ENCODE assay signal across 10 cellular contexts in the genomic region with DNA sequence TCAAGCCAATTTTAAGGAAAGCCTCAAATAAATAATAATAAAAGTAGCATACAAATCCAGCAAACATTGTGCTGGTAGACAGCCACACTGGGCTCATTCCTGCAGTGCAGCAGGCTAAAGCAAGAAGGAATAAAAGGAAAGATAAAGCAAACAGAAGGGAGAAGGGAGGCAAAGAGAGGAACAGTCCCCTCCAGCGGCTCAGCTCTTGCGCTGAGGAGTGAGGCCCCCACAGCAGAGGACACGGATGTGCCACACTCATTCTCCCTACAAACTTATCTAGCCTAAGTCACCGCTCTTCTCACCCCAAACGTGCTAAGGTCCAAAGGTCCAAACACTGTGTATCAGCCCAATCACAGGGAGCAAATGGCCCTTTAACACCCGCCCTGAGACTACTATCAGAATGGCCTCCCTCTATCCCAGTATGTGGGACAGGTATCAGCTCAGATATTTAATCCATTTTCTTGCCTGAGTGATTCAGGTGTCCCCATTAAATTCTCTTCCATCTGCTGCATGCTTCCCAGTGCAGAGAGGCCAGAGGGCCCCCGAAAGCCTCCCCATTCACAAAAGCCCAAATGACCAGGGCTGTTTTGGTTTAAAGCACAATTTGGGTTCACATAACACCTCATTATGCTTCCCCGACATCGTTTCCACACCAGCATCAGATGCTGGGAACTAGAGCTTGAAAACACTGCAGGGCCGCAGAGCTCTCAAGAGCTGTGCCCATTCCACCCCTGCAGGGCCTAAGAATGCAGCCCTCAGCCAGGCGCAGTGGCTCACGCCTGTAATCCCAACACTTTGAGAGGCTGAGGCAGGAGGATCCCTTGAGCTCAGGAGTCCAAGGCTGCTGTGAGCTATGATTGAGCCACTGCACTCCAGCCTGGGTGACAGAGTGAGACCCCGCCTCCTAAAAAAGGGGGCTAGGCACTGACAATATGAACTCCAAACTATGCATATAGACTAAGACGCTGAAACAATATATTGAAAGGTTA. TPM values are rescaled to one million over a fixed set of nuclear protein-coding genes. Genes with fewer than 3 reads are reported as not detected.
DNase-seq lines count a peak whose midpoint lies in the region; ATAC-seq, FAIRE-seq and TF ChIP-seq lines count a peak whose summit lies in the region.
"Had no signal": no experiment of that assay in that cellular context is flagged by ENCODE, and none has a peak within 500 bp of the region (broad histone marks: within the 10 kb centered on the region; RNA-seq: fewer than 3 reads in every experiment).

No MANE protein-coding gene starts in this region.

- intact Hi-C loops in activated T-helper 1 cell treated with anti-CD3 and anti-CD28 coated beads, Interleukin-12 subunit alpha, Interleukin-12 subunit beta, Interleukin-2, Interleukin-4 antibody, amounts not matched to agents 30 ng/mL and 10 ng/mL and 1 ng/mL, durations not matched to agents 14 hours and 24 hours and 36 hours (cut with micrococcal nuclease): loop anchor here (2.0 to 5.0 kb wide), 3 partner anchors 15 to 130 kb away; a partner anchor contains a TSS
- intact Hi-C loops in spleen (cut with DNase I; ENCODE audit: low total_unique reads): no loop called here

- H4K20me1 ChIP-seq in GM23338 (replicated peaks; ENCODE audit: insufficient read depth): peaks cover 91% of the 10 kb centered on the region
- peaks cover 46% of the 10 kb centered on the region for H4K20me1 ChIP-seq in keratinocyte (ENCODE audit: control insufficient read depth, extremely low read depth, insufficient read depth, low read length)

- no peak overlapping the region for H3K4me3 ChIP-seq in GM23338
- H3K4me3 ChIP-seq in keratinocyte (ENCODE audit: control insufficient read depth in 2 of 3, extremely low read depth in 1 of 3, insufficient read depth in 2 of 3, low read depth in 1 of 3, low read length in 3 of 3): no peak overlapping the region
- no peak overlapping the region for H3K4me3 ChIP-seq in spleen
- H3K4me3 ChIP-seq: body of pancreas had no signal

- H3K27ac ChIP-seq in GM23338 (ENCODE audit: low read depth): no peak overlapping the region
- peak overlapping the region; percentile 41 for H3K27ac ChIP-seq in keratinocyte (ENCODE audit: control insufficient read depth, insufficient read depth, low read length)
- H3K27ac ChIP-seq in spleen: peak overlapping the region in 7 of 8 donors; percentile 0 to 87 (median 83)
- H3K27ac ChIP-seq: KMS-11 had no signal

- H3K27me3 ChIP-seq in GM23338 (ENCODE audit: insufficient read depth) (no peaks in the 10 kb centered on the region), keratinocyte (ENCODE audit: control insufficient read depth, extremely low read depth, insufficient read depth, low read length) (no peaks in the 10 kb centered on the region), spleen (replicated peaks in 1 of 7) (no peaks in the 10 kb centered on the region)
- H3K27me3 ChIP-seq: body of pancreas had no signal

- H3K4me3 Mint-ChIP-seq in GM23338: no peak overlapping the region
- peak overlapping the region; percentile 45 for H3K4me3 Mint-ChIP-seq in activated T-helper 1 cell treated with anti-CD3 and anti-CD28 coated beads, Interleukin-12 subunit alpha, Interleukin-12 subunit beta, Interleukin-2, Interleukin-4 antibody, amounts not matched to agents 30 ng/mL and 10 ng/mL and 1 ng/mL, durations not matched to agents 14 hours and 24 hours and 36 hours

- no peaks in the 10 kb centered on the region; the same call in 1 of the 3 replicates for H3K9me3 Mint-ChIP-seq in GM23338
- H3K9me3 Mint-ChIP-seq in activated T-helper 1 cell treated with anti-CD3 and anti-CD28 coated beads, Interleukin-12 subunit alpha, Interleukin-12 subunit beta, Interleukin-2, Interleukin-4 antibody, amounts not matched to agents 30 ng/mL and 10 ng/mL and 1 ng/mL, durations not matched to agents 14 hours and 24 hours and 36 hours: no peaks in the 10 kb centered on the region

- H3K79me2 ChIP-seq in GM23338 (replicated peaks; ENCODE audit: insufficient read depth): peaks cover 100% of the 10 kb centered on the region
- peaks cover 93% of the 10 kb centered on the region for H3K79me2 ChIP-seq in keratinocyte (ENCODE audit: control insufficient read depth, insufficient read depth, low read length)

- peaks cover 3% of the 10 kb centered on the region; the same call in 1 of the 2 replicates for H3F3A ChIP-seq in GM23338 (replicated peaks; ENCODE audit: low read depth)

- H3K36me3 ChIP-seq in GM23338 (ENCODE audit: insufficient read depth): no peaks in the 10 kb centered on the region
- H3K36me3 ChIP-seq in keratinocyte (ENCODE audit: control insufficient read depth in 2 of 2, extremely low read depth in 1 of 2, insufficient read depth in 2 of 2, low read length in 2 of 2): peaks cover 4 to 14% of the 10 kb centered on the region in 2 experiments
- peaks cover 0 to 46% (median 2%) of the 10 kb centered on the region in 6 donors for H3K36me3 ChIP-seq in spleen

- peaks cover 68% of the 10 kb centered on the region for H3K4me1 ChIP-seq in GM23338 (ENCODE audit: insufficient read depth)
- H3K4me1 ChIP-seq in keratinocyte (ENCODE audit: control insufficient read depth, extremely low read depth, insufficient read depth, low read length): peaks cover 21% of the 10 kb centered on the region
- H3K4me1 ChIP-seq in spleen: peaks cover 57 to 100% (median 98%) of the 10 kb centered on the region in 6 donors

- FAIRE-seq in keratinocyte (lab: Jason Lieb, UNC): no peak

- H3K27me3 Mint-ChIP-seq in GM23338 (ENCODE audit: insufficient read depth, low read depth, poor library complexity): peaks cover 2% of the 10 kb centered on the region
- no peaks in the 10 kb centered on the region for H3K27me3 Mint-ChIP-seq in activated T-helper 1 cell treated with anti-CD3 and anti-CD28 coated beads, Interleukin-12 subunit alpha, Interleukin-12 subunit beta, Interleukin-2, Interleukin-4 antibody, amounts not matched to agents 30 ng/mL and 10 ng/mL and 1 ng/mL, durations not matched to agents 14 hours and 24 hours and 36 hours (ENCODE audit: insufficient read depth)

- no peaks in the 10 kb centered on the region for H3K9me2 ChIP-seq in GM23338 (ENCODE audit: insufficient read depth)

- no peak for DNase-seq in GM23338 (ENCODE audit: low spot score)
- DNase-seq in activated T-helper 1 cell treated with anti-CD3 and anti-CD28 coated beads, Interleukin-12 subunit alpha, Interleukin-12 subunit beta, Interleukin-2, Interleukin-4 antibody, amounts not matched to agents 30 ng/mL and 10 ng/mL and 1 ng/mL, durations not matched to agents 14 hours and 24 hours and 36 hours (ENCODE audit: low spot score): no peak
- no peak for DNase-seq in keratinocyte (ENCODE audit: low read depth, low spot score)
- DNase-seq in spleen: peak; percentile 61
- no peak for DNase-seq in SKM-1 treated with dmso at 0.1 percent for 144 hours (lab: John Stamatoyannopoulos, UW; ENCODE audit: unreplicated experiment)
- DNase-seq: DMS79 had no signal

- TF ChIP-seq POLR2A in spleen (IDR thresholded peaks at IDR 0.05): no peak

- H3K4me2 ChIP-seq in GM23338 (0 out of 2 replicates have a peak overlapping the region, but pooled peaks have one; percentile 6), keratinocyte (ENCODE audit: control insufficient read depth, extremely low read depth, insufficient read depth, low read depth, low read length) (no peak overlapping the region)
- H3K4me2 ChIP-seq: KMS-11 had no signal

- no peaks in the 10 kb centered on the region for H3K9me3 ChIP-seq in keratinocyte (ENCODE audit: control insufficient read depth, low read depth, low read length)
- no peaks in the 10 kb centered on the region for H3K9me3 ChIP-seq in spleen
- H3K9me3 ChIP-seq: body of pancreas had no signal

- H3K4me1 Mint-ChIP-seq in GM23338: peaks cover 78% of the 10 kb centered on the region
- peaks cover 91% of the 10 kb centered on the region for H3K4me1 Mint-ChIP-seq in activated T-helper 1 cell treated with anti-CD3 and anti-CD28 coated beads, Interleukin-12 subunit alpha, Interleukin-12 subunit beta, Interleukin-2, Interleukin-4 antibody, amounts not matched to agents 30 ng/mL and 10 ng/mL and 1 ng/mL, durations not matched to agents 14 hours and 24 hours and 36 hours (ENCODE audit: low read depth)

- no peak overlapping the region for H3K9ac ChIP-seq in keratinocyte (ENCODE audit: control insufficient read depth, extremely low read depth, insufficient read depth, low read length)
- H3K9ac ChIP-seq: KMS-11 had no signal

- peak overlapping the region; percentile 55; the same call in 1 of the 2 replicates for H3K27ac Mint-ChIP-seq in GM23338
- H3K27ac Mint-ChIP-seq in activated T-helper 1 cell treated with anti-CD3 and anti-CD28 coated beads, Interleukin-12 subunit alpha, Interleukin-12 subunit beta, Interleukin-2, Interleukin-4 antibody, amounts not matched to agents 30 ng/mL and 10 ng/mL and 1 ng/mL, durations not matched to agents 14 hours and 24 hours and 36 hours: peak overlapping the region; percentile 88

- 84 to 92% (median 85%) methylated on average over 14 of the region's 14 CpGs for whole genome bisulfite sequencing in spleen, 5 donors

- dilution Hi-C loops in keratinocyte (cut with MboI; ENCODE audit: extremely low pct_ligation_motif_present, low sequenced_read_pairs): no loop called here

- peaks cover 20% of the 10 kb centered on the region for H3K36me3 Mint-ChIP-seq in GM23338 (ENCODE audit: low read depth)
- H3K36me3 Mint-ChIP-seq in activated T-helper 1 cell treated with anti-CD3 and anti-CD28 coated beads, Interleukin-12 subunit alpha, Interleukin-12 subunit beta, Interleukin-2, Interleukin-4 antibody, amounts not matched to agents 30 ng/mL and 10 ng/mL and 1 ng/mL, durations not matched to agents 14 hours and 24 hours and 36 hours (ENCODE audit: low read depth): peaks cover 32% of the 10 kb centered on the region

- H2AFZ ChIP-seq in GM23338: no peak overlapping the region
- no peak overlapping the region for H2AFZ ChIP-seq in keratinocyte (ENCODE audit: control insufficient read depth, low read length)

- ATAC-seq in GM23338: peak; percentile 20
- no peak for ATAC-seq in GM18868 (IDR thresholded peaks at IDR 0.05; ENCODE audit: unreplicated experiment)
- ATAC-seq in HG02610 (IDR thresholded peaks at IDR 0.05; ENCODE audit: unreplicated experiment): no peak
- ATAC-seq: body of pancreas had no signal

- TF ChIP-seq CTCF in GM23338 (conservative IDR thresholded peaks at IDR 0.05; ENCODE audit: low read depth in 2 of 2): no peak
- no peak for TF ChIP-seq CTCF in keratinocyte (optimal IDR thresholded peaks at IDR 0.05 in 1 of 3, IDR thresholded peaks at IDR 0.05 in 1 of 3, conservative IDR thresholded peaks at IDR 0.05 in 1 of 3; ENCODE audit: extremely low read depth in 1 of 3, insufficient read depth in 2 of 3, low read length in 3 of 3)
- no peak for TF ChIP-seq CTCF in spleen (IDR thresholded peaks at IDR 0.05 in 8 of 11, conservative IDR thresholded peaks at IDR 0.05 in 3 of 11)

- peaks cover 7% of the 10 kb centered on the region for H3K9me1 ChIP-seq in keratinocyte (ENCODE audit: control insufficient read depth, extremely low read depth, insufficient read depth, low read length)

RNA-seq across cellular contexts. Expression of gene CAPZB, which starts 17.8 kb away (rescaled TPM):
- total RNA-seq in GM23338 (2014; rRNA removed; shearing (Covaris generic)): 183 and 195 TPM in 2 replicates
- polyA plus RNA-seq in GM23338 (2016; fragmentation: Nextera tagmentation; extraction: Ambion mirVana) (320 and 348 TPM in 2 replicates), keratinocyte (143 to 422 TPM (median 193 TPM) in 3 replicates), spleen (100 to 1,000 TPM; 221 to 281 (median 274) TPM)
- total RNA-seq in activated T-helper 1 cell treated with anti-CD3 and anti-CD28 coated beads, Interleukin-12 subunit alpha, Interleukin-12 subunit beta, Interleukin-2, Interleukin-4 antibody, amounts not matched to agents 30 ng/mL and 10 ng/mL and 1 ng/mL, durations not matched to agents 14 hours and 24 hours and 36 hours: 317 and 323 TPM in 2 replicates
- polyA plus RNA-seq in keratinocyte (2011; ENCODE audit: low read depth): 187 TPM
- 320 and 360 TPM in 2 replicates for polyA plus RNA-seq in keratinocyte (2011; cell fraction: cytosol; rRNA removed)
- 149 and 152 TPM in 2 replicates for polyA plus RNA-seq in keratinocyte (2011; cell fraction: nucleus; rRNA removed)
- polyA plus RNA-seq in keratinocyte (2012; ENCODE audit: low replicate concordance): 200 and 358 TPM in 2 replicates
- 121 to 170 TPM (median 134 TPM) in 3 replicates for polyA minus RNA-seq in keratinocyte
- 138 TPM for polyA minus RNA-seq in keratinocyte (2011; cell fraction: cytosol; rRNA and poly(A)+ RNA removed)
- 36.9 and 59.7 TPM in 2 replicates for polyA minus RNA-seq in keratinocyte (2011; cell fraction: nucleus; rRNA and poly(A)+ RNA removed)
- 100 to 1,000 TPM; 139 to 386 (median 302) TPM for total RNA-seq in spleen
